8 cellular contexts compared by ENCODE assay signal in the genomic region with DNA sequence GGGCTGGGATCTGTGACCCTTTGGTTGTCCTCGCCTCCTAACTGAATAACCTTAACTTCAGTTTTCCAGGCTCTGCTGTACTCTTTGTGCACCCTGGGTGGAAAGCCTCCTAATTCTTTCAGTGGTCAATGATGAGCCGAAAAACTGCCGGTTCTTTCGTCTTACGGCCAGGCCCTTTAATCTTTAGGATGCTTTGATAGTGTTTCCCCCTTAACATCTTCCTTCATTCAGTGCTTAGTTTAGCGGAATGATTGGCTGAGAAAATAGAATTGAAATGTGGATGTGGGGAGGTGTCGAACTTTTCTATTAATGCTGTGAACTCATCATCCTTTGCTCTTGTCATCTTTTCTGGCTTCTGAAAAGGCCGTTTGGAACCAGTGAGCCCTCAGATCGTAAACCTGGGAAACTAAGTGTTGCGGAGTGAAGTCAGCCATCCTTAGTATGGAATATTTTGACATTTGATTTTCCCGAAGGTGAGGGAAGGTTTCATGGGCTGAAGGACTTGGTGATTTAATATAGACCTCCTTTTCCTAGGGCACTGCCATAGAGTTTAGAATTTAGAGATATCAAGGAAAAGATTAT. TPM values are rescaled to one million over a fixed set of nuclear protein-coding genes. Genes with fewer than 3 reads are reported as not detected.
DNase-seq lines count a peak whose midpoint lies in the region; ATAC-seq and TF ChIP-seq lines count a peak whose summit lies in the region.

No MANE protein-coding gene starts in this region.

- H3K4me1 ChIP-seq in endodermal cell (ENCODE audit: control insufficient read depth, insufficient read depth, low read length): peaks cover 4% of the 10 kb centered on the region

- intact Hi-C loops in activated CD4-positive, alpha-beta T cell treated with anti-CD3 and anti-CD28 coated beads, Interleukin-2, amount 10 ng/mL, durations not matched to agents 24 days and 14 days (cut with micrococcal nuclease): loop anchor here (1.0 to 10.0 kb wide), 6 partner anchors 17 to 1899 kb away; partner anchors contain the start of genes AVL9, FKBP14, LSM5 and MTURN

- H3K4me3 ChIP-seq in endodermal cell (ENCODE audit: low read length): peak overlapping the region; percentile 84

- peaks cover 22% of the 10 kb centered on the region for H3K36me3 ChIP-seq in endodermal cell (ENCODE audit: control insufficient read depth, insufficient read depth, low read length)

- no peaks in the 10 kb centered on the region for H3K9me3 Mint-ChIP-seq in activated CD4-positive, alpha-beta T cell treated with anti-CD3 and anti-CD28 coated beads, Interleukin-2, amount 10 ng/mL, durations not matched to agents 24 days and 14 days
- no peaks in the 10 kb centered on the region for H3K9me3 Mint-ChIP-seq in endodermal cell
- H3K9me3 Mint-ChIP-seq in neural crest cell: no peaks in the 10 kb centered on the region

- no peaks in the 10 kb centered on the region for H3K9me3 ChIP-seq in endodermal cell (ENCODE audit: control insufficient read depth, low read length)

- no peak for DNase-seq in activated CD4-positive, alpha-beta T cell treated with anti-CD3 and anti-CD28 coated beads, Interleukin-2, amount 10 ng/mL, durations not matched to agents 24 days and 14 days
- DNase-seq in activated CD4-positive, alpha-beta T cell treated with anti-CD3 and anti-CD28 coated beads, Interleukin-2, amount 50 U/mL, for 48 hours: no peak
- DNase-seq in RKO (ENCODE audit: low spot score) (peak; percentile 34), endodermal cell (no peak), neural crest cell (ENCODE audit: low read depth, low spot score) (no peak), ureter (ENCODE audit: low spot score) (no peak), left lobe of liver (ENCODE audit: low spot score) (no peak)

- peaks cover 34% of the 10 kb centered on the region for H3K36me3 Mint-ChIP-seq in activated CD4-positive, alpha-beta T cell treated with anti-CD3 and anti-CD28 coated beads, Interleukin-2, amount 10 ng/mL, durations not matched to agents 24 days and 14 days (ENCODE audit: low read depth)
- peaks cover 24% of the 10 kb centered on the region for H3K36me3 Mint-ChIP-seq in endodermal cell (ENCODE audit: low read depth)
- peaks cover 13% of the 10 kb centered on the region for H3K36me3 Mint-ChIP-seq in neural crest cell (ENCODE audit: low read depth)

- peaks cover 52% of the 10 kb centered on the region for H3K4me1 Mint-ChIP-seq in activated CD4-positive, alpha-beta T cell treated with anti-CD3 and anti-CD28 coated beads, Interleukin-2, amount 10 ng/mL, durations not matched to agents 24 days and 14 days
- H3K4me1 Mint-ChIP-seq in endodermal cell (peaks cover 20% of the 10 kb centered on the region), neural crest cell (peaks cover 45% of the 10 kb centered on the region)

- H3K4me3 Mint-ChIP-seq in activated CD4-positive, alpha-beta T cell treated with anti-CD3 and anti-CD28 coated beads, Interleukin-2, amount 10 ng/mL, durations not matched to agents 24 days and 14 days: peak overlapping the region; percentile 94
- H3K4me3 Mint-ChIP-seq in endodermal cell (peak overlapping the region; percentile 91), neural crest cell (peak overlapping the region; percentile 98)

- H3K9ac ChIP-seq in endodermal cell (ENCODE audit: extremely low read depth, low read length, poor library complexity, severe bottlenecking): peak overlapping the region; percentile 82

- no peak for TF ChIP-seq CTCF in endodermal cell (conservative IDR thresholded peaks at IDR 0.05)
- TF ChIP-seq CTCF in neural crest cell (conservative IDR thresholded peaks at IDR 0.05): no peak

- H3K27me3 ChIP-seq in endodermal cell (ENCODE audit: control insufficient read depth, insufficient read depth, low read length, poor library complexity, severe bottlenecking): no peaks in the 10 kb centered on the region

- no peaks in the 10 kb centered on the region for H3K27me3 Mint-ChIP-seq in activated CD4-positive, alpha-beta T cell treated with anti-CD3 and anti-CD28 coated beads, Interleukin-2, amount 10 ng/mL, durations not matched to agents 24 days and 14 days
- H3K27me3 Mint-ChIP-seq in endodermal cell (ENCODE audit: insufficient read depth) (no peaks in the 10 kb centered on the region), neural crest cell (ENCODE audit: low read depth) (no peaks in the 10 kb centered on the region)

- H3K27ac ChIP-seq in endodermal cell (ENCODE audit: low read depth, low read length): peak overlapping the region; percentile 94

- 0 to 1% methylated on average over 3 to 11 of the region's 11 CpGs for WGBS in endodermal cell (ENCODE audit: insufficient coverage in 1 of 2, insufficient read length in 1 of 2), 2 experiments

- ATAC-seq in HG03175 (IDR thresholded peaks at IDR 0.05; ENCODE audit: unreplicated experiment) (no peak), left lobe of liver (no peak)

- H3K27ac Mint-ChIP-seq in activated CD4-positive, alpha-beta T cell treated with anti-CD3 and anti-CD28 coated beads, Interleukin-2, amount 10 ng/mL, durations not matched to agents 24 days and 14 days: peak overlapping the region; percentile 98
- H3K27ac Mint-ChIP-seq in endodermal cell (peak overlapping the region; percentile 91), neural crest cell (ENCODE audit: unreplicated experiment) (peak overlapping the region; percentile 98)

RNA-seq across cellular contexts. Expression of gene GARS1, which starts 0.9 kb away (rescaled TPM):
- total RNA-seq in activated CD4-positive, alpha-beta T cell treated with anti-CD3 and anti-CD28 coated beads, Interleukin-2, amount 10 ng/mL, durations not matched to agents 24 days and 14 days: 261 and 262 TPM in 2 replicates
- total RNA-seq in endodermal cell: 100 to 1,000 TPM; 113 to 121 TPM
- 128 TPM for polyA plus RNA-seq in endodermal cell (2013, experiment 1 of 2)
- polyA plus RNA-seq in endodermal cell (2013, experiment 2 of 2): 87.1 TPM
- 151 and 152 TPM in 2 replicates for total RNA-seq in neural crest cell
- total RNA-seq in ureter: 203 TPM
- 37.0 TPM for total RNA-seq in left lobe of liver
